36 cellular contexts compared by ENCODE assay signal in genomic region chr9:69009708-69010107, GRCh38. TPM values are rescaled to one million over a fixed set of nuclear protein-coding genes. Genes with fewer than 3 reads are reported as not detected.
"Had no signal": no experiment of that assay in that cellular context is flagged by ENCODE, and none has a peak within 500 bp of the region (broad histone marks: within the 10 kb centered on the region; RNA-seq: fewer than 3 reads in every experiment).

No MANE protein-coding gene starts in this region.

- ATAC-seq: effector memory CD8-positive, alpha-beta T cell; left cardiac atrium; left lung; naive thymus-derived CD4-positive, alpha-beta T cell; psoas muscle; right cardiac atrium; stimulated activated effector memory CD8-positive, alpha-beta T cell treated with anti-CD3 and anti-CD28 coated beads, Interleukin-12 subunit alpha, Interleukin-12 subunit beta, amount 100 ng/mL, for 72 hours had no signal

- DNase-seq: cortex of kidney; effector memory CD8-positive, alpha-beta T cell; esophagus squamous epithelium; head of caudate nucleus; left cardiac atrium; left lung; mesendoderm; midbrain; naive thymus-derived CD4-positive, alpha-beta T cell; nucleus accumbens; posterior cingulate gyrus; psoas muscle; right cardiac atrium; sigmoid colon; stimulated activated CD4-positive, alpha-beta T cell treated with anti-CD3 and anti-CD28 coated beads, Interleukin-2, amount 100 ng/mL, for 24 hours; stimulated activated CD4-positive, alpha-beta T cell treated with anti-CD3 and anti-CD28 coated beads, Interleukin-4, amount 100 ng/mL, for 24 hours; stimulated activated naive CD4-positive, alpha-beta T cell treated with Interleukin-2 at 50 U/mL for 16 hours; stomach; thyroid gland; trophoblast cell had no signal

- H3K9ac ChIP-seq: neural progenitor cell had no signal

- H3K4me1 ChIP-seq: esophagus squamous epithelium, left lung, neural progenitor cell, psoas muscle, stomach, thyroid gland, vagina had no signal

- H2AFZ ChIP-seq: neural progenitor cell had no signal

- H3K4me2 ChIP-seq: neural progenitor cell had no signal

- FAIRE-seq: frontal cortex had no signal

- H3K27ac ChIP-seq: esophagus squamous epithelium, left lung, neural progenitor cell, psoas muscle, sigmoid colon, stomach, thyroid gland, vagina had no signal

- H3K36me3 ChIP-seq: esophagus squamous epithelium, neural progenitor cell, sigmoid colon, thyroid gland, vagina had no signal

- H3K4me3 ChIP-seq: esophagus squamous epithelium, left lung, neural progenitor cell, psoas muscle, sigmoid colon, stomach, thyroid gland, vagina had no signal

- H3K27me3 ChIP-seq: left lung, neural progenitor cell, sigmoid colon, stomach, thyroid gland, vagina had no signal

- H3K9me3 ChIP-seq: esophagus squamous epithelium, left lung, psoas muscle, sigmoid colon, stomach, thyroid gland, vagina had no signal

RNA-seq across cellular contexts. Expression of gene PRKACG, which starts 4.2 kb away (rescaled TPM):
- total RNA-seq: dermis microvascular lymphatic vessel endothelial cell; epithelial cell of proximal tubule; esophagus squamous epithelium; frontal cortex; kidney epithelial cell; left cardiac atrium; left lung; lower leg skin; lung microvascular endothelial cell; mucosa of gallbladder; naive thymus-derived CD4-positive, alpha-beta T cell; osteocyte; psoas muscle; renal cortical epithelial cell; right cardiac atrium; sigmoid colon; skeletal muscle tissue; stomach; subcutaneous adipose tissue; temporal lobe; thyroid gland; ureter; vagina had no signal
- polyA plus RNA-seq: naive thymus-derived CD4-positive, alpha-beta T cell; psoas muscle; right cardiac atrium; sigmoid colon; stomach had no signal
